In the genomic region with DNA sequence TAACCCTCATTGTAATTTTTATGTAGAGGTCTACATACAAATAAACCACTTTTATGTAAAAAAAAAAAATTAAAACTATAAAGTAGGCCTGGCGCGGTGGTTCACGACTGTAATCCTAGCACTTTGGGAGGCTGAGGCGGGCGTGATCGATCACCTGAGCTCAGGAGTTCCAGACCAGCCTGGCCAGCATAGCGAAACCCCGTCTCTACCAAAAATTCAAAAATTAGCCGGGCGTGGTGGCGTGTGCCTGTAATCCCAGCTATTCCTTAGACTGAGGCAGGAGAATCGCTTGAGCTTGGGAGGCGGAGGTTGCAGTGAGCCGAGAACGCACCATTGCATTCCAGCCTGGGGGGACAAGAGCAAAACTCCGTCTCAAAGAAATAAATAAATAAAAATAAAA, we compare ENCODE assay signal across 1 cellular context.
TF ChIP-seq lines count a peak whose summit lies in the region.

No MANE protein-coding gene starts in this region.

TF ChIP-seq in K562, 482 proteins besides CTCF, POLR2A, EP300 and RAD21:
- TF ChIP-seq, protein P1, sequence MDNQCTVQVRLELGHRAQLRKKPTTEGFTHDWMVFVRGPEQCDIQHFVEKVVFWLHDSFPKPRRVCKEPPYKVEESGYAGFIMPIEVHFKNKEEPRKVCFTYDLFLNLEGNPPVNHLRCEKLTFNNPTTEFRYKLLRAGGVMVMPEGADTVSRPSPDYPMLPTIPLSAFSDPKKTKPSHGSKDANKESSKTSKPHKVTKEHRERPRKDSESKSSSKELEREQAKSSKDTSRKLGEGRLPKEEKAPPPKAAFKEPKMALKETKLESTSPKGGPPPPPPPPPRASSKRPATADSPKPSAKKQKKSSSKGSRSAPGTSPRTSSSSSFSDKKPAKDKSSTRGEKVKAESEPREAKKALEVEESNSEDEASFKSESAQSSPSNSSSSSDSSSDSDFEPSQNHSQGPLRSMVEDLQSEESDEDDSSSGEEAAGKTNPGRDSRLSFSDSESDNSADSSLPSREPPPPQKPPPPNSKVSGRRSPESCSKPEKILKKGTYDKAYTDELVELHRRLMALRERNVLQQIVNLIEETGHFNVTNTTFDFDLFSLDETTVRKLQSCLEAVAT (IDR thresholded peaks at IDR 0.05): peak in 1 of 2 experiments; percentile 81; a peak in 2 of 4 replicates
- TF ChIP-seq SETDB1 (IDR thresholded peaks at IDR 0.05; ENCODE audit: low read length) (no peak), BRD9 (IDR thresholded peaks at IDR 0.05; ENCODE audit: low read depth, partially characterized antibody) (no peak), PHB (CRISPR knock-in tag; IDR thresholded peaks at IDR 0.05) (no peak), THRAP3 (IDR thresholded peaks at IDR 0.05; ENCODE audit: borderline replicate concordance) (0 out of 2 replicates have a peak, but pooled peaks have one; percentile 75), SUPT5H (IDR thresholded peaks at IDR 0.05) (0 out of 2 replicates have a peak, but pooled peaks have one; percentile 18), LARP7 (IDR thresholded peaks at IDR 0.05) (no peak), FOXK2 (conservative IDR thresholded peaks at IDR 0.05 in 1 of 2, IDR thresholded peaks at IDR 0.05 in 1 of 2; ENCODE audit: low read depth in 2 of 2) (no peak)
- TF ChIP-seq, protein P2, sequence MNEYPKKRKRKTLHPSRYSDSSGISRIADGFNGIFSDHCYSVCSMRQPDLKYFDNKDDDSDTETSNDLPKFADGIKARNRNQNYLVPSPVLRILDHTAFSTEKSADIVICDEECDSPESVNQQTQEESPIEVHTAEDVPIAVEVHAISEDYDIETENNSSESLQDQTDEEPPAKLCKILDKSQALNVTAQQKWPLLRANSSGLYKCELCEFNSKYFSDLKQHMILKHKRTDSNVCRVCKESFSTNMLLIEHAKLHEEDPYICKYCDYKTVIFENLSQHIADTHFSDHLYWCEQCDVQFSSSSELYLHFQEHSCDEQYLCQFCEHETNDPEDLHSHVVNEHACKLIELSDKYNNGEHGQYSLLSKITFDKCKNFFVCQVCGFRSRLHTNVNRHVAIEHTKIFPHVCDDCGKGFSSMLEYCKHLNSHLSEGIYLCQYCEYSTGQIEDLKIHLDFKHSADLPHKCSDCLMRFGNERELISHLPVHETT (CRISPR knock-in tag; conservative IDR thresholded peaks at IDR 0.05 in 1 of 2, IDR thresholded peaks at IDR 0.05 in 1 of 2): 0 out of 4 replicates have a peak, but pooled peaks of 1 of the 2 experiments have one; percentile 2
- TF ChIP-seq, protein P3, sequence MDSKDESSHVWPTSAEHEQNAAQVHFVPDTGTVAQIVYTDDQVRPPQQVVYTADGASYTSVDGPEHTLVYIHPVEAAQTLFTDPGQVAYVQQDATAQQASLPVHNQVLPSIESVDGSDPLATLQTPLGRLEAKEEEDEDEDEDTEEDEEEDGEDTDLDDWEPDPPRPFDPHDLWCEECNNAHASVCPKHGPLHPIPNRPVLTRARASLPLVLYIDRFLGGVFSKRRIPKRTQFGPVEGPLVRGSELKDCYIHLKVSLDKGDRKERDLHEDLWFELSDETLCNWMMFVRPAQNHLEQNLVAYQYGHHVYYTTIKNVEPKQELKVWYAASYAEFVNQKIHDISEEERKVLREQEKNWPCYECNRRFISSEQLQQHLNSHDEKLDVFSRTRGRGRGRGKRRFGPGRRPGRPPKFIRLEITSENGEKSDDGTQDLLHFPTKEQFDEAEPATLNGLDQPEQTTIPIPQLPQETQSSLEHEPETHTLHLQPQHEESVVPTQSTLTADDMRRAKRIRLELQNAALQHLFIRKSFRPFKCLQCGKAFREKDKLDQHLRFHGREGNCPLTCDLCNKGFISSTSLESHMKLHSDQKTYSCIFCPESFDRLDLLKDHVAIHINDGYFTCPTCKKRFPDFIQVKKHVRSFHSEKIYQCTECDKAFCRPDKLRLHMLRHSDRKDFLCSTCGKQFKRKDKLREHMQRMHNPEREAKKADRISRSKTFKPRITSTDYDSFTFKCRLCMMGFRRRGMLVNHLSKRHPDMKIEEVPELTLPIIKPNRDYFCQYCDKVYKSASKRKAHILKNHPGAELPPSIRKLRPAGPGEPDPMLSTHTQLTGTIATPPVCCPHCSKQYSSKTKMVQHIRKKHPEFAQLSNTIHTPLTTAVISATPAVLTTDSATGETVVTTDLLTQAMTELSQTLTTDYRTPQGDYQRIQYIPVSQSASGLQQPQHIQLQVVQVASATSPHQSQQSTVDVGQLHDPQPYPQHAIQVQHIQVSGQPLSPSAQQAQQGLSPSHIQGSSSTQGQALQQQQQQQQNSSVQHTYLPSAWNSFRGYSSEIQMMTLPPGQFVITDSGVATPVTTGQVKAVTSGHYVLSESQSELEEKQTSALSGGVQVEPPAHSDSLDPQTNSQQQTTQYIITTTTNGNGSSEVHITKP (IDR thresholded peaks at IDR 0.05; ENCODE audit: partially characterized antibody): peak; percentile 22
- TF ChIP-seq, protein P4, sequence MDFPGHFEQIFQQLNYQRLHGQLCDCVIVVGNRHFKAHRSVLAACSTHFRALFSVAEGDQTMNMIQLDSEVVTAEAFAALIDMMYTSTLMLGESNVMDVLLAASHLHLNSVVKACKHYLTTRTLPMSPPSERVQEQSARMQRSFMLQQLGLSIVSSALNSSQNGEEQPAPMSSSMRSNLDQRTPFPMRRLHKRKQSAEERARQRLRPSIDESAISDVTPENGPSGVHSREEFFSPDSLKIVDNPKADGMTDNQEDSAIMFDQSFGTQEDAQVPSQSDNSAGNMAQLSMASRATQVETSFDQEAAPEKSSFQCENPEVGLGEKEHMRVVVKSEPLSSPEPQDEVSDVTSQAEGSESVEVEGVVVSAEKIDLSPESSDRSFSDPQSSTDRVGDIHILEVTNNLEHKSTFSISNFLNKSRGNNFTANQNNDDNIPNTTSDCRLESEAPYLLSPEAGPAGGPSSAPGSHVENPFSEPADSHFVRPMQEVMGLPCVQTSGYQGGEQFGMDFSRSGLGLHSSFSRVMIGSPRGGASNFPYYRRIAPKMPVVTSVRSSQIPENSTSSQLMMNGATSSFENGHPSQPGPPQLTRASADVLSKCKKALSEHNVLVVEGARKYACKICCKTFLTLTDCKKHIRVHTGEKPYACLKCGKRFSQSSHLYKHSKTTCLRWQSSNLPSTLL (IDR thresholded peaks at IDR 0.05): no peak
TF ChIP-seq in K562: peak in this region for 5.
